19 cellular contexts compared by ENCODE assay signal in the genomic region with DNA sequence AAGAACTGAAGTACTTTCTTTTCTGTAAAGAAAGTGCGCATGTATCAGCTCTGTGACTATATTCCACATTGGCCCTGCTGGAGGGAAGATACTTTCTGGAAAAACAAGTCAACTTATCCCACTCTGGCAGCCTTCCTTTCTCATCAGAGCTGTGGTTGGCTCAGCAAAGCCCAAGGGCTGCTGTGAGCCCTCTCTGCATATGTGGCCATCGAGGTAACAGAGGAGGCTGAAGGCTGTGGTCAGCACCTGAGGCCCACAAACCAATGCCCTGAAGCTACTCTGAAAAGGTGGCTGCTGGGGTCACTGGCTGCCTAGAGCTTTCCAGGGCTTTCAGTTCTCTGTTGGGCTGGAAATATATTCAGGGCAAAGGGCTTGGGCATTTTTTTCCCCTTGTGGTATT.
"Had no signal": no experiment of that assay in that cellular context is flagged by ENCODE, and none has a peak within 500 bp of the region (broad histone marks: within the 10 kb centered on the region; RNA-seq: fewer than 3 reads in every experiment).

No MANE protein-coding gene starts in this region.

- H3K27me3 ChIP-seq: left lung, neutrophil, right atrium auricular region, stomach, thyroid gland had no signal

- ATAC-seq: left cardiac atrium; left lung; natural killer cell treated with Interleukin-12 subunit alpha and Interleukin-12 subunit beta and Interleukin-15 and Interleukin-18, amount 100 ng/mL, for 72 hours; sciatic nerve; stimulated activated effector memory CD8-positive, alpha-beta T cell treated with anti-CD3 and anti-CD28 coated beads, Interleukin-12 subunit alpha, Interleukin-12 subunit beta, amount 100 ng/mL, for 72 hours had no signal

- DNase-seq: cortex of kidney; dorsolateral prefrontal cortex; effector CD4-positive, alpha-beta T cell; head of caudate nucleus; left cardiac atrium; left lung; mammary epithelial cell; naive B cell; stimulated activated CD4-positive, alpha-beta T cell treated with anti-CD3 and anti-CD28 coated beads, Interleukin-2, amount 100 ng/mL, for 24 hours; stimulated activated CD4-positive, alpha-beta T cell treated with anti-CD3 and anti-CD28 coated beads, Interleukin-4, amount 100 ng/mL, for 24 hours; stimulated activated naive CD4-positive, alpha-beta T cell treated with Interleukin-2 at 50 U/mL for 16 hours; stomach; thyroid gland had no signal

- H3K4me1 ChIP-seq: left lung, prostate gland, right atrium auricular region, thyroid gland had no signal

- H3K4me3 ChIP-seq: dorsolateral prefrontal cortex, left lung, prostate gland, right atrium auricular region, stomach, thyroid gland had no signal

- H3K36me3 ChIP-seq: left lung, neutrophil, prostate gland, right atrium auricular region, stomach, thyroid gland had no signal

- H3K9me3 ChIP-seq: left lung, neutrophil, prostate gland, right atrium auricular region, stomach, thyroid gland had no signal

- H3K27ac ChIP-seq: dorsolateral prefrontal cortex, left lung, neutrophil, prostate gland, right atrium auricular region, stomach, thyroid gland had no signal
